In genomic region chr3:195101927-195102608, GRCh38 we compare ENCODE assay signal across 13 cellular contexts.
DNase-seq lines count a peak whose midpoint lies in the region; ATAC-seq, FAIRE-seq and TF ChIP-seq lines count a peak whose summit lies in the region.
"Had no signal": no experiment of that assay in that cellular context is flagged by ENCODE, and none has a peak within 500 bp of the region (broad histone marks: within the 10 kb centered on the region; RNA-seq: fewer than 3 reads in every experiment).

No MANE protein-coding gene starts in this region.

- no peaks in the 10 kb centered on the region for H4K20me1 ChIP-seq in HepG2 (ENCODE audit: insufficient read depth, low read length)

- H3K9me3 ChIP-seq in SK-N-MC (ENCODE audit: low read depth, low read length) (no peaks in the 10 kb centered on the region), HepG2 (ENCODE audit: low read length) (no peaks in the 10 kb centered on the region), tibial nerve (no peaks in the 10 kb centered on the region)
- H3K9me3 ChIP-seq: tibial artery had no signal

- ATAC-seq in activated naive CD8-positive, alpha-beta T cell treated with anti-CD3 and anti-CD28 coated beads, Interleukin-2, amount 10 ng/mL, durations not matched to agents 7 days and 5 days (ENCODE audit: low read depth): no peak
- no peak for ATAC-seq in HepG2
- no peak for ATAC-seq in stimulated activated memory B cell treated with anti-CD40 and anti-IgM and Interleukin-4, amounts not matched to agents 10 μg/mL and 1 μg/mL and 100 μg/mL, for 72 hours
- ATAC-seq in HG03439 (IDR thresholded peaks at IDR 0.05; ENCODE audit: unreplicated experiment): no peak

- TF ChIP-seq CTCF in HepG2 (CRISPR knock-in tag; IDR thresholded peaks at IDR 0.05): no peak
- TF ChIP-seq CTCF in tibial nerve (IDR thresholded peaks at IDR 0.05): no peak

- no peaks in the 10 kb centered on the region for H3K79me2 ChIP-seq in HepG2 (ENCODE audit: insufficient read depth, low read length)

- no peak for FAIRE-seq in HepG2 (lab: Jason Lieb, UNC)
- FAIRE-seq: A204.1 had no signal

- BruUV-seq in HepG2 (replicated peaks; lab: Mats Ljungman, UMichigan): no TSS peak

- H3K4me2 ChIP-seq in HepG2 (ENCODE audit: low read depth, low read length): no peak overlapping the region

- H3K4me1 ChIP-seq in HepG2 (ENCODE audit: insufficient read depth, low read length): peaks cover 38% of the 10 kb centered on the region
- peaks cover 0 to 19% (median 0%) of the 10 kb centered on the region in 4 donors for H3K4me1 ChIP-seq in tibial nerve

- no peaks in the 10 kb centered on the region for H3K27me3 Mint-ChIP-seq in activated naive CD8-positive, alpha-beta T cell treated with anti-CD3 and anti-CD28 coated beads, Interleukin-2, amount 10 ng/mL, durations not matched to agents 7 days and 5 days
- H3K27me3 Mint-ChIP-seq in activated naive CD8-positive, alpha-beta T cell treated with anti-CD3 and anti-CD28 coated beads for 36 hours: no peaks in the 10 kb centered on the region
- no peaks in the 10 kb centered on the region for H3K27me3 Mint-ChIP-seq in stimulated activated memory B cell treated with anti-CD40 and anti-IgM and Interleukin-4, amounts not matched to agents 10 μg/mL and 1 μg/mL and 100 μg/mL, for 72 hours

- no peak for TF ChIP-seq RAD21 in HepG2 (CRISPR knock-in tag; IDR thresholded peaks at IDR 0.05)

- H3K9ac ChIP-seq in SK-N-MC (ENCODE audit: insufficient read length) (no peak overlapping the region), HepG2 (ENCODE audit: insufficient read depth, low read depth, low read length) (no peak overlapping the region)

- DNase-seq in activated naive CD8-positive, alpha-beta T cell treated with anti-CD3 and anti-CD28 coated beads, Interleukin-2, amount 10 ng/mL, durations not matched to agents 7 days and 5 days: no peak
- no peak for DNase-seq in activated naive CD8-positive, alpha-beta T cell treated with anti-CD3 and anti-CD28 coated beads for 36 hours
- DNase-seq in SK-N-MC (ENCODE audit: low read depth, low spot score) (no peak), HepG2 (ENCODE audit: low spot score) (no peak), tibial nerve (ENCODE audit: low spot score in 2 of 2) (no peak)
- DNase-seq in stimulated activated CD8-positive, alpha-beta memory T cell treated with anti-CD3 and anti-CD28 coated beads, Interleukin-4, amount 100 ng/mL, for 48 hours: no peak
- DNase-seq: Karpas-422, NCI-H2081 treated with DMSO at 0.1 percent for 48 hours had no signal

- no peaks in the 10 kb centered on the region for H3K36me3 Mint-ChIP-seq in activated naive CD8-positive, alpha-beta T cell treated with anti-CD3 and anti-CD28 coated beads, Interleukin-2, amount 10 ng/mL, durations not matched to agents 7 days and 5 days
- no peaks in the 10 kb centered on the region for H3K36me3 Mint-ChIP-seq in activated naive CD8-positive, alpha-beta T cell treated with anti-CD3 and anti-CD28 coated beads for 36 hours
- no peaks in the 10 kb centered on the region for H3K36me3 Mint-ChIP-seq in stimulated activated memory B cell treated with anti-CD40 and anti-IgM and Interleukin-4, amounts not matched to agents 10 μg/mL and 1 μg/mL and 100 μg/mL, for 72 hours

- intact Hi-C loops in HepG2 (cut with micrococcal nuclease; ENCODE audit: unreplicated experiment): loop anchor here (10.0 kb wide), 1 partner anchor 67 kb away; no protein-coding TSS in a partner anchor

- peak overlapping the region; percentile 14 for H3K27ac Mint-ChIP-seq in activated naive CD8-positive, alpha-beta T cell treated with anti-CD3 and anti-CD28 coated beads, Interleukin-2, amount 10 ng/mL, durations not matched to agents 7 days and 5 days
- no peak overlapping the region for H3K27ac Mint-ChIP-seq in activated naive CD8-positive, alpha-beta T cell treated with anti-CD3 and anti-CD28 coated beads for 36 hours
- H3K27ac Mint-ChIP-seq in stimulated activated memory B cell treated with anti-CD40 and anti-IgM and Interleukin-4, amounts not matched to agents 10 μg/mL and 1 μg/mL and 100 μg/mL, for 72 hours: peak overlapping the region; percentile 43

- CTCF ChIA-PET in HepG2 (lab: Yijun Ruan, JAX; ENCODE audit: low intra/inter-chr PET ratio, low total read pairs): no interaction called here

- TF ChIP-seq EP300 in HepG2 (IDR thresholded peaks at IDR 0.05; ENCODE audit: low read depth in 2 of 2, low read length in 2 of 2) (no peak), HepG2 (CRISPR knock-in tag; IDR thresholded peaks at IDR 0.05; ENCODE audit: borderline replicate concordance) (no peak), tibial nerve (IDR thresholded peaks at IDR 0.05) (no peak)

- H3K36me3 ChIP-seq in SK-N-MC (ENCODE audit: insufficient read depth, low read length) (peaks cover 6% of the 10 kb centered on the region; the same call in 1 of the 2 replicates), HepG2 (replicated peaks in 1 of 2; ENCODE audit: control insufficient read depth in 1 of 2, insufficient read depth in 2 of 2, low read length in 2 of 2) (no peaks in the 10 kb centered on the region), tibial nerve (no peaks in the 10 kb centered on the region)
- H3K36me3 ChIP-seq: tibial artery had no signal

- in situ Hi-C loops in HepG2 (cut with HindIII; ENCODE audit: extremely low pct_ligation_motif_present, low pct_unique_long_range_greater_than_20kb): no loop called here

- no peak overlapping the region for H2AFZ ChIP-seq in HepG2 (ENCODE audit: low read length)

- POLR2A ChIA-PET in activated naive CD8-positive, alpha-beta T cell treated with anti-CD3 and anti-CD28 coated beads, Interleukin-2, amount 10 ng/mL, durations not matched to agents 7 days and 5 days (lab: Charles Lee): no interaction called here
- POLR2A ChIA-PET in HepG2 (lab: Yijun Ruan, JAX): no interaction called here

- H3K4me1 Mint-ChIP-seq in activated naive CD8-positive, alpha-beta T cell treated with anti-CD3 and anti-CD28 coated beads, Interleukin-2, amount 10 ng/mL, durations not matched to agents 7 days and 5 days: peaks cover 26% of the 10 kb centered on the region
- peaks cover 14% of the 10 kb centered on the region for H3K4me1 Mint-ChIP-seq in activated naive CD8-positive, alpha-beta T cell treated with anti-CD3 and anti-CD28 coated beads for 36 hours
- peaks cover 56% of the 10 kb centered on the region for H3K4me1 Mint-ChIP-seq in stimulated activated memory B cell treated with anti-CD40 and anti-IgM and Interleukin-4, amounts not matched to agents 10 μg/mL and 1 μg/mL and 100 μg/mL, for 72 hours

- H3K4me3 ChIP-seq in SK-N-MC (no peak overlapping the region), HepG2 (replicated peaks in 1 of 3; ENCODE audit: insufficient read depth in 1 of 3, low read depth in 2 of 3, low read length in 3 of 3) (no peak overlapping the region), tibial nerve (no peak overlapping the region)
- H3K4me3 ChIP-seq: tibial artery had no signal

- WGBS in HepG2 (ENCODE audit: low lambda C conversion rate): 96% methylated on average over 13 of the region's 13 CpGs
- WGBS in tibial nerve, 2 donors: 87 to 89% methylated on average over 13 of the region's 13 CpGs

- TF ChIP-seq POLR2A in HepG2 (IDR thresholded peaks at IDR 0.05; ENCODE audit: insufficient read depth in 1 of 2, low read depth in 2 of 2, low read length in 2 of 2) (no peak), tibial nerve (IDR thresholded peaks at IDR 0.05) (no peak)

- H3K27me3 ChIP-seq in HepG2 (ENCODE audit: control insufficient read depth in 1 of 2, insufficient read depth in 2 of 2, low read length in 2 of 2): no peaks in the 10 kb centered on the region
- no peaks in the 10 kb centered on the region for H3K27me3 ChIP-seq in tibial nerve
- H3K27me3 ChIP-seq: tibial artery had no signal

- H3K9me3 Mint-ChIP-seq in activated naive CD8-positive, alpha-beta T cell treated with anti-CD3 and anti-CD28 coated beads, Interleukin-2, amount 10 ng/mL, durations not matched to agents 7 days and 5 days: no peaks in the 10 kb centered on the region
- H3K9me3 Mint-ChIP-seq in activated naive CD8-positive, alpha-beta T cell treated with anti-CD3 and anti-CD28 coated beads for 36 hours: no peaks in the 10 kb centered on the region
- H3K9me3 Mint-ChIP-seq in stimulated activated memory B cell treated with anti-CD40 and anti-IgM and Interleukin-4, amounts not matched to agents 10 μg/mL and 1 μg/mL and 100 μg/mL, for 72 hours: no peaks in the 10 kb centered on the region
- H3K9me3 Mint-ChIP-seq: neural crest cell had no signal

- no peak overlapping the region for H3K4me3 Mint-ChIP-seq in activated naive CD8-positive, alpha-beta T cell treated with anti-CD3 and anti-CD28 coated beads, Interleukin-2, amount 10 ng/mL, durations not matched to agents 7 days and 5 days
- H3K4me3 Mint-ChIP-seq in activated naive CD8-positive, alpha-beta T cell treated with anti-CD3 and anti-CD28 coated beads for 36 hours: no peak overlapping the region
- no peak overlapping the region for H3K4me3 Mint-ChIP-seq in stimulated activated memory B cell treated with anti-CD40 and anti-IgM and Interleukin-4, amounts not matched to agents 10 μg/mL and 1 μg/mL and 100 μg/mL, for 72 hours
- H3K4me3 Mint-ChIP-seq: neural crest cell had no signal

- H3K27ac ChIP-seq in SK-N-MC: peak overlapping the region; percentile 94
- no peak overlapping the region for H3K27ac ChIP-seq in HepG2 (ENCODE audit: extremely low read length, insufficient read depth, low read length)
- H3K27ac ChIP-seq in tibial nerve: no peak overlapping the region
- H3K27ac ChIP-seq: tibial artery had no signal

TF ChIP-seq in HepG2, 621 proteins besides CTCF, POLR2A, EP300 and RAD21 (continues in another document):
- TF ChIP-seq PCBP1 (IDR thresholded peaks at IDR 0.05; ENCODE audit: borderline replicate concordance, low read depth, low read length) (0 out of 2 replicates have a peak, but pooled peaks have one; percentile 76), ZGPAT (CRISPR knock-in tag; IDR thresholded peaks at IDR 0.05) (no peak), SRF (IDR thresholded peaks at IDR 0.05; ENCODE audit: low read depth, low read length) (no peak), MED1 (CRISPR knock-in tag; IDR thresholded peaks at IDR 0.05) (no peak), ARHGAP35 (CRISPR knock-in tag; IDR thresholded peaks at IDR 0.05; ENCODE audit: borderline replicate concordance) (no peak), ZNF652 (CRISPR knock-in tag; IDR thresholded peaks at IDR 0.05; ENCODE audit: borderline replicate concordance, low read depth) (no peak), NFKBIZ (CRISPR knock-in tag; IDR thresholded peaks at IDR 0.05) (no peak), HNRNPK (IDR thresholded peaks at IDR 0.05; ENCODE audit: low read depth, low read length, poor library complexity, severe bottlenecking) (peak; percentile 93)
